In the genomic region with DNA sequence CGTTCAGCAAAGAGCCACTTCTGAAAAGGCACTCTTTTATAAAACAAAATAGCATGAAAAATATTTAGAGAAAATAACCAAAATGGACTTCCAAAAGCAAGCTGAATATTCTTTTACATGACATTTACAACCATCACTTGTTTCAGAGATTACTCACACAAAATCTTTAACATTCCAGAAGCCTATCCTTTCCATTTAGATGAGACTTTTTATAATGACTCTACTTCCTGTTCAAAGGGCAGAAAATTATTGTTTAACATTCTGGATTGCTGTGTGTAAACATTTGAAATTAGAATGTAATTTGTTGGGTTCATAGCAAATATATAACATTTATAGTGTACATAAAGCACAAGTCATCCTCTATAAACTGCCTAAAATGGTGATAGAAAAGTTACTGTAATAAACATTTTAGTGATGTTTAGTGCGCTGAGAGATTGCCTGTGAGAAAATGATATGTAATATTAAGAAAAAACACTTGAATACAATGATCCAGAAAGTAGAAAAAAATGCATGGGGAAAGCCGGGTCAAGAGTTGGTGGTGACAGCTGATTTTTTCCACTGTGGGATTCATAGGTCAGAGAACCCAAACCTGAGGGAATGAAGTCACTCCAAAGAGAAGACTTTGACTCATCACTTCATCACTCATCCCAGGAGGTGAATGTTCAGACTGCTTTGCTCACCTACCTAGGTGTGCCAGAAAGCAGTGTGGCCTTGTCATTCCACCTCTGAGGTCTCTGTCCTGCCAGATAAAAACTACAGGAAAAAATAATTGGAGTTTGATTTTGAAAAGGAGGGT, we compare ENCODE assay signal across 19 cellular contexts.
DNase-seq lines count a peak whose midpoint lies in the region; ATAC-seq lines count a peak whose summit lies in the region.
"Had no signal": no experiment of that assay in that cellular context is flagged by ENCODE, and none has a peak within 500 bp of the region (broad histone marks: within the 10 kb centered on the region; RNA-seq: fewer than 3 reads in every experiment).

No MANE protein-coding gene starts in this region.

- peak; percentile 78 for ATAC-seq in activated naive CD8-positive, alpha-beta T cell treated with anti-CD3 and anti-CD28 coated beads, Interleukin-2, amount 50 U/mL, for 24 hours
- ATAC-seq in activated T-helper 17 cell treated with anti-CD3 and anti-CD28 coated beads, Interleukin-2, amount 50 U/mL, for 72 hours (replicated peaks), result peak; percentile 74
- no peak for ATAC-seq in HG02970 (IDR thresholded peaks at IDR 0.05; ENCODE audit: low FRiP score, unreplicated experiment)
- ATAC-seq in HG03469 (IDR thresholded peaks at IDR 0.05; ENCODE audit: unreplicated experiment), result no peak
- ATAC-seq: heart right ventricle; left cardiac atrium; naive thymus-derived CD8-positive, alpha-beta T cell had no signal

- H3K9me3 Mint-ChIP-seq in activated naive CD8-positive, alpha-beta T cell treated with anti-CD3 and anti-CD28 coated beads, Interleukin-2, amount 50 U/mL, for 24 hours, result no peaks in the 10 kb centered on the region
- no peaks in the 10 kb centered on the region for H3K9me3 Mint-ChIP-seq in activated naive CD8-positive, alpha-beta T cell treated with anti-CD3 and anti-CD28 coated beads for 36 hours
- H3K9me3 Mint-ChIP-seq in activated T-helper 17 cell treated with anti-CD3 and anti-CD28 coated beads, Interleukin-2, amount 50 U/mL, for 72 hours, result no peaks in the 10 kb centered on the region
- H3K9me3 Mint-ChIP-seq: naive thymus-derived CD8-positive, alpha-beta T cell had no signal

- no peak for DNase-seq in activated naive CD8-positive, alpha-beta T cell treated with anti-CD3 and anti-CD28 coated beads, Interleukin-2, amount 50 U/mL, for 24 hours
- no peak for DNase-seq in activated naive CD8-positive, alpha-beta T cell treated with anti-CD3 and anti-CD28 coated beads for 36 hours
- DNase-seq in glomerular visceral epithelial cell (ENCODE audit: extremely low spot score) (peak; percentile 42), midbrain (lab: John Stamatoyannopoulos, UW) (no peak), HUDEP-2 (lab: John Stamatoyannopoulos, UW; ENCODE audit: unreplicated experiment in 76 of 76) (no peak)
- DNase-seq: 8988T; activated CD4-positive, alpha-beta T cell treated with anti-CD3 and anti-CD28 coated beads for 1 hour; CD4-positive, alpha-beta memory T cell; cerebellar nuclear complex; GDM1; heart right ventricle; left cardiac atrium; naive thymus-derived CD8-positive, alpha-beta T cell; NCI-H1417; trophoblast cell had no signal

- no peak overlapping the region for H3K4me3 Mint-ChIP-seq in activated naive CD8-positive, alpha-beta T cell treated with anti-CD3 and anti-CD28 coated beads, Interleukin-2, amount 50 U/mL, for 24 hours
- H3K4me3 Mint-ChIP-seq in activated naive CD8-positive, alpha-beta T cell treated with anti-CD3 and anti-CD28 coated beads for 36 hours, result no peak overlapping the region
- no peak overlapping the region for H3K4me3 Mint-ChIP-seq in activated T-helper 17 cell treated with anti-CD3 and anti-CD28 coated beads, Interleukin-2, amount 50 U/mL, for 72 hours
- H3K4me3 Mint-ChIP-seq: CD4-positive, alpha-beta memory T cell; naive thymus-derived CD8-positive, alpha-beta T cell had no signal

- no peaks in the 10 kb centered on the region for H3K27me3 Mint-ChIP-seq in activated naive CD8-positive, alpha-beta T cell treated with anti-CD3 and anti-CD28 coated beads, Interleukin-2, amount 50 U/mL, for 24 hours
- H3K27me3 Mint-ChIP-seq in activated naive CD8-positive, alpha-beta T cell treated with anti-CD3 and anti-CD28 coated beads for 36 hours, result no peaks in the 10 kb centered on the region
- H3K27me3 Mint-ChIP-seq in activated T-helper 17 cell treated with anti-CD3 and anti-CD28 coated beads, Interleukin-2, amount 50 U/mL, for 72 hours, result no peaks in the 10 kb centered on the region
- H3K27me3 Mint-ChIP-seq: CD4-positive, alpha-beta memory T cell; naive thymus-derived CD8-positive, alpha-beta T cell had no signal

- no peaks in the 10 kb centered on the region for H3K36me3 Mint-ChIP-seq in activated naive CD8-positive, alpha-beta T cell treated with anti-CD3 and anti-CD28 coated beads, Interleukin-2, amount 50 U/mL, for 24 hours (ENCODE audit: low read depth)
- H3K36me3 Mint-ChIP-seq in activated naive CD8-positive, alpha-beta T cell treated with anti-CD3 and anti-CD28 coated beads for 36 hours, result no peaks in the 10 kb centered on the region
- H3K36me3 Mint-ChIP-seq in activated T-helper 17 cell treated with anti-CD3 and anti-CD28 coated beads, Interleukin-2, amount 50 U/mL, for 72 hours (ENCODE audit: low read depth), result no peaks in the 10 kb centered on the region
- H3K36me3 Mint-ChIP-seq: activated naive CD4-positive, alpha-beta T cell treated with anti-CD3 and anti-CD28 coated beads, Interleukin-2, amount 50 U/mL, for 72 hours; CD4-positive, alpha-beta memory T cell; naive thymus-derived CD8-positive, alpha-beta T cell had no signal

- H3K27ac Mint-ChIP-seq in activated naive CD8-positive, alpha-beta T cell treated with anti-CD3 and anti-CD28 coated beads, Interleukin-2, amount 50 U/mL, for 24 hours, result no peak overlapping the region
- H3K27ac Mint-ChIP-seq in activated naive CD8-positive, alpha-beta T cell treated with anti-CD3 and anti-CD28 coated beads for 36 hours, result no peak overlapping the region
- no peak overlapping the region for H3K27ac Mint-ChIP-seq in activated T-helper 17 cell treated with anti-CD3 and anti-CD28 coated beads, Interleukin-2, amount 50 U/mL, for 72 hours
- H3K27ac Mint-ChIP-seq: CD4-positive, alpha-beta memory T cell; naive thymus-derived CD8-positive, alpha-beta T cell had no signal

- H3K4me1 Mint-ChIP-seq in activated naive CD8-positive, alpha-beta T cell treated with anti-CD3 and anti-CD28 coated beads, Interleukin-2, amount 50 U/mL, for 24 hours, result peaks cover 9% of the 10 kb centered on the region
- H3K4me1 Mint-ChIP-seq in activated naive CD8-positive, alpha-beta T cell treated with anti-CD3 and anti-CD28 coated beads for 36 hours, result peaks cover 1% of the 10 kb centered on the region
- no peaks in the 10 kb centered on the region for H3K4me1 Mint-ChIP-seq in activated T-helper 17 cell treated with anti-CD3 and anti-CD28 coated beads, Interleukin-2, amount 50 U/mL, for 72 hours
- H3K4me1 Mint-ChIP-seq: CD4-positive, alpha-beta memory T cell; naive thymus-derived CD8-positive, alpha-beta T cell had no signal

Comparison
In these comparisons a context has a peak if more than half of its experiments do, and no peak if none do; other contexts are left out.
1. ATAC-seq: peak in activated naive CD8-positive, alpha-beta T cell treated with anti-CD3 and anti-CD28 coated beads, Interleukin-2, amount 50 U/mL, for 24 hours (single experiment) and activated T-helper 17 cell treated with anti-CD3 and anti-CD28 coated beads, Interleukin-2, amount 50 U/mL, for 72 hours (single experiment); none in HG02970 (single experiment) and HG03469 (single experiment).